13 cellular contexts compared by ENCODE assay signal in genomic region chr7:139328375-139328774, GRCh38. TPM values are rescaled to one million over a fixed set of nuclear protein-coding genes. Genes with fewer than 3 reads are reported as not detected.
DNase-seq lines count a peak whose midpoint lies in the region; ATAC-seq and TF ChIP-seq lines count a peak whose summit lies in the region.
"Had no signal": no experiment of that assay in that cellular context is flagged by ENCODE, and none has a peak within 500 bp of the region (broad histone marks: within the 10 kb centered on the region; RNA-seq: fewer than 3 reads in every experiment).

No MANE protein-coding gene starts in this region.

- no peak overlapping the region for H3K27ac ChIP-seq in mammary epithelial cell (ENCODE audit: insufficient read depth, low read depth, low read length)
- H3K27ac ChIP-seq: body of pancreas, prostate gland had no signal

- H3K36me3 ChIP-seq in mammary epithelial cell (ENCODE audit: insufficient read depth, low read length) = no peaks in the 10 kb centered on the region
- H3K36me3 ChIP-seq: prostate gland had no signal

- in situ Hi-C loops in mammary epithelial cell (cut with MboI; ENCODE audit: low sequenced_read_pairs in 2 of 2) = no loop called here

- no peaks in the 10 kb centered on the region for H3K4me1 ChIP-seq in mammary epithelial cell (ENCODE audit: insufficient read depth, low read length)
- H3K4me1 ChIP-seq: prostate gland had no signal

- H3K4me2 ChIP-seq in mammary epithelial cell (ENCODE audit: insufficient read depth, low read depth, low read length) = no peak overlapping the region

- peak; percentile 83 for DNase-seq in AG10803 (ENCODE audit: low read depth)
- peak; percentile 82 for DNase-seq in LHCN-M2 (ENCODE audit: low read depth)
- DNase-seq in mammary epithelial cell = peak; percentile 82
- peak; percentile 22 for DNase-seq in left lobe of liver (ENCODE audit: low spot score)
- DNase-seq in NCI-H345 treated with DMSO at 0.1 percent for 48 hours (lab: John Stamatoyannopoulos, UW; ENCODE audit: unreplicated experiment) = no peak
- no peak for DNase-seq in NCI-H1048 (lab: John Stamatoyannopoulos, UW)
- DNase-seq: body of pancreas; C1 segment of cervical spinal cord; NCI-H187; stimulated activated CD4-positive, alpha-beta T cell treated with anti-CD3 and anti-CD28 coated beads, Interleukin-1b, Interleukin-23, amount 100 ng/mL, for 48 hours had no signal

- H2AFZ ChIP-seq in mammary epithelial cell (ENCODE audit: low read depth, low read length) = no peak overlapping the region

- no peak for TF ChIP-seq CTCF in AG10803 (conservative IDR thresholded peaks at IDR 0.05; ENCODE audit: low read length)
- no peak for TF ChIP-seq CTCF in mammary epithelial cell (conservative IDR thresholded peaks at IDR 0.05 in 1 of 2, IDR thresholded peaks at IDR 0.05 in 1 of 2; ENCODE audit: extremely low read depth in 1 of 2, insufficient read depth in 1 of 2, low read depth in 1 of 2, low read length in 2 of 2)

- H3K9me3 ChIP-seq in mammary epithelial cell (replicated peaks; ENCODE audit: insufficient read depth, low read length) = no peaks in the 10 kb centered on the region
- H3K9me3 ChIP-seq: body of pancreas, prostate gland had no signal

- no peaks in the 10 kb centered on the region for H4K20me1 ChIP-seq in mammary epithelial cell (ENCODE audit: insufficient read depth, low read length)

- WGBS in mammary epithelial cell (ENCODE audit: low coverage, missing lambda C conversion rate) = 79% methylated on average over 2 of the region's 2 CpGs

- TF ChIP-seq POLR2A in GM18505 (IDR thresholded peaks at IDR 0.05; ENCODE audit: borderline replicate concordance, extremely low read depth, insufficient read depth, insufficient read length) = no peak

- CTCF ChIA-PET in mammary epithelial cell (lab: Charles Lee; ENCODE audit: low non-redundant PET) = interaction anchor here (0.6 kb wide), 2 partner anchors 171 to 309 kb away, joined by 4 to 7 read pairs; no protein-coding TSS in a partner anchor

- no TSS peak for BruUV-seq in mammary epithelial cell (replicated peaks; lab: Mats Ljungman, UMichigan)

- H3K9ac ChIP-seq in mammary epithelial cell (ENCODE audit: insufficient read depth, low read length) = no peak overlapping the region

- H3K79me2 ChIP-seq in mammary epithelial cell (ENCODE audit: insufficient read depth, low read length) = no peaks in the 10 kb centered on the region

- H3K4me3 ChIP-seq in AG10803 (ENCODE audit: low read length) (no peak overlapping the region), mammary epithelial cell (replicated peaks in 1 of 3; ENCODE audit: insufficient read depth in 1 of 3, low read depth in 2 of 3, low read length in 3 of 3) (no peak overlapping the region)
- H3K4me3 ChIP-seq: body of pancreas, prostate gland had no signal

- ATAC-seq in left lobe of liver (no peak), GM21515 (IDR thresholded peaks at IDR 0.05; ENCODE audit: unreplicated experiment) (no peak), GM18505 (IDR thresholded peaks at IDR 0.05; ENCODE audit: unreplicated experiment) (no peak)
- ATAC-seq: body of pancreas had no signal

- no peaks in the 10 kb centered on the region for H3K27me3 ChIP-seq in mammary epithelial cell (ENCODE audit: insufficient read depth, low read length)
- H3K27me3 ChIP-seq: body of pancreas had no signal

- intact Hi-C loops in mammary epithelial cell (cut with micrococcal nuclease) = no loop called here

- dilution Hi-C loops in mammary epithelial cell (cut with HindIII; ENCODE audit: low sequenced_read_pairs) = no loop called here

RNA-seq across cellular contexts. Expression of gene FMC1, which starts 12.8 kb away (rescaled TPM):
- 9.3 and 14.7 TPM in 2 replicates for total RNA-seq in LHCN-M2 (2014; rRNA removed)
- 48.2 TPM for polyA plus RNA-seq in LHCN-M2 (2012)
- 1 to 10 TPM; 6.2 to 7.1 TPM for total RNA-seq in mammary epithelial cell
- 7.3 TPM for polyA plus RNA-seq in mammary epithelial cell
- polyA minus RNA-seq in mammary epithelial cell = not detected
- total RNA-seq in left lobe of liver = 12.1 TPM

RNA-seq across cellular contexts. Expression of gene LUC7L2, which starts 31.3 kb away (rescaled TPM):
- total RNA-seq in LHCN-M2 (2014; rRNA removed) (78.5 and 86.4 TPM in 2 replicates), mammary epithelial cell (100 to 1,000 TPM in 1 of 2 donors, 10 to 100 TPM in 1; 44.0 to 110 TPM), left lobe of liver (48.3 TPM)
- 36.0 TPM for polyA plus RNA-seq in LHCN-M2 (2012)
- 31.6 TPM for polyA plus RNA-seq in mammary epithelial cell
- polyA minus RNA-seq in mammary epithelial cell = 32.4 TPM

Comparison
In these comparisons a context has a peak if more than half of its experiments do, and no peak if none do; other contexts are left out.
1. DNase-seq: peak in AG10803 (single experiment), LHCN-M2 (single experiment), mammary epithelial cell (single experiment) and left lobe of liver (single experiment); none in NCI-H345 treated with DMSO at 0.1 percent for 48 hours (single experiment) and NCI-H1048 (single experiment).